In genomic region chr12:32115404-32116104, GRCh38 we compare ENCODE assay signal across 1 cellular context.
A peak's percentile ranks its signal among the peaks of the same experiment; 100 is the strongest.
TF ChIP-seq lines count a peak whose summit lies in the region.

No MANE protein-coding gene starts in this region.

TF ChIP-seq in K562, 482 proteins besides CTCF, POLR2A, EP300 and RAD21 (continued from another document):
- TF ChIP-seq UBTF (IDR thresholded peaks at IDR 0.05; ENCODE audit: borderline replicate concordance in 1 of 2, low read depth in 2 of 2, low read length in 2 of 2) (no peak), HEY1 (CRISPR knock-in tag; IDR thresholded peaks at IDR 0.05; ENCODE audit: borderline replicate concordance) (no peak), SOX6 (IDR thresholded peaks at IDR 0.05) (peak; percentile 31; the same call in 1 of the 2 replicates), PRPF4 (IDR thresholded peaks at IDR 0.05; ENCODE audit: insufficient read depth, low read depth, low read length, poor library complexity, severe bottlenecking) (no peak), MXI1 (IDR thresholded peaks at IDR 0.05; ENCODE audit: low read depth, low read length) (no peak), ZNF212 (CRISPR knock-in tag; IDR thresholded peaks at IDR 0.05) (no peak), KLF16 (IDR thresholded peaks at IDR 0.05) (no peak), SRF (CRISPR knock-in tag; IDR thresholded peaks at IDR 0.05) (no peak), CTBP1 (IDR thresholded peaks at IDR 0.05; ENCODE audit: borderline replicate concordance) (peak; percentile 66; the same call in 1 of the 2 replicates), GATA2 (CRISPR knock-in tag; IDR thresholded peaks at IDR 0.05) (no peak), ARHGAP35 (IDR thresholded peaks at IDR 0.05; ENCODE audit: partially characterized antibody) (no peak), FOSL1 (tag; conservative IDR thresholded peaks at IDR 0.05) (peak; percentile 71), XRCC4 (IDR thresholded peaks at IDR 0.05; ENCODE audit: extremely low read depth, insufficient read depth, insufficient read length) (no peak), HNRNPLL (IDR thresholded peaks at IDR 0.05; ENCODE audit: low read depth, low read length, poor library complexity, severe bottlenecking) (no peak), GABPA (tag; conservative IDR thresholded peaks at IDR 0.05; ENCODE audit: low read depth) (peak; percentile 74), KDM1A (IDR thresholded peaks at IDR 0.05) (peak; percentile 20 to 35; a peak in 2 of 4 replicates), JUN (IDR thresholded peaks at IDR 0.05; ENCODE audit: borderline replicate concordance, low read depth, low read length) (peak; percentile 55; the same call in 1 of the 2 replicates), JUN (CRISPR knock-in tag; IDR thresholded peaks at IDR 0.05; ENCODE audit: borderline replicate concordance) (no peak), NFE2 (IDR thresholded peaks at IDR 0.05; ENCODE audit: low read depth) (peak; percentile 56; the same call in 1 of the 2 replicates), PRDM10 (IDR thresholded peaks at IDR 0.05; ENCODE audit: partially characterized antibody) (no peak), ZEB2 (IDR thresholded peaks at IDR 0.05) (peak; percentile 69), HCFC1 (IDR thresholded peaks at IDR 0.05; ENCODE audit: low read depth, low read length) (no peak), JUND (IDR thresholded peaks at IDR 0.05; ENCODE audit: borderline replicate concordance, low read depth, low read length) (peak; percentile 51; the same call in 1 of the 2 replicates), JUND (tag; IDR thresholded peaks at IDR 0.05; ENCODE audit: borderline replicate concordance, low read depth, low read length) (no peak), DDX20 (tag; IDR thresholded peaks at IDR 0.05; ENCODE audit: low read depth) (no peak), NR2C2 (CRISPR knock-in tag; IDR thresholded peaks at IDR 0.05) (no peak), NR2C2 (tag; IDR thresholded peaks at IDR 0.05) (no peak), TSHZ1 (CRISPR knock-in tag; IDR thresholded peaks at IDR 0.05) (no peak), SMARCA5 (IDR thresholded peaks at IDR 0.05) (no peak), MLLT1 (IDR thresholded peaks at IDR 0.05) (no peak), SMAD2 (IDR thresholded peaks at IDR 0.05; ENCODE audit: low read depth, low read length) (no peak), THAP12 (CRISPR knock-in tag; IDR thresholded peaks at IDR 0.05) (no peak)
- TF ChIP-seq, protein P1, sequence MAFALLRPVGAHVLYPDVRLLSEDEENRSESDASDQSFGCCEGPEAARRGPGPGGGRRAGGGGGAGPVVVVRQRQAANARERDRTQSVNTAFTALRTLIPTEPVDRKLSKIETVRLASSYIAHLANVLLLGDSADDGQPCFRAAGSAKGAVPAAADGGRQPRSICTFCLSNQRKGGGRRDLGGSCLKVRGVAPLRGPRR (CRISPR knock-in tag; IDR thresholded peaks at IDR 0.05): no peak
